ENCODE assay signal across 8 cellular contexts in the genomic region with DNA sequence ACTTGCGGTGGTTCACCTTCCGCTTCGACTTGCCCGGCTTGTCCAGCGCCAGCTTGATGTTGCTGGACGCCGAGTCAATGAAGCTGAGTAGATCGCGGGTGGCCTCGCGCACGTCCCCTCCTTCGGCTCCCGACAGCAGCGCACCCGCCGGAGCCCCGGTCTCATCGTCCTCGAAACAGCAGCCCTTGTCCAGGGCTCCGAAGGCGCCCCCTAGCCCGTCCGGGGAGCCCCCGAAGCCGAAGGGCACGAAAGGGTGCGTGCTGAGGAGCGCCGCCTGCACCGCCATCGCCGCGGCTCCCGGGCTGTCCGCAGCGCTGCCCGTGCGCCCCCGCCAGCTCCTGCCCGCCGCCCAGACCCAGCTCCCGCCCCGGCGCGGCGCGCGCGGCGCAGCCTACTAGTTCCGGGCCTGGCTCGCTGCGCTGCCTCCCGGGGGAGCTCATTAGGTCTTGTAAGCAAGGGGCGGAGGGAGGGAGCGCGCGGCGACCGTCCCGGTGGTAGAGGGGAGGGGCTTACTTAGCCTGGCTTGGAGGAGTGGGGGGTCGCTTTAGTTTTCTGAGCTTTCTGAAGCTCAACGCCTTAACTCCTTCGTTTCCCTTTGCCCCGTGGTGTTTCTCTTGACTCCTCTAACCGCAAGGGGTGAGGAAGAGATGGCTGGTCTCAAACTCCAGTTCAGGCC. TPM values are rescaled to one million over a fixed set of nuclear protein-coding genes. Genes with fewer than 3 reads are reported as not detected.
A peak's percentile ranks its signal among the peaks of the same experiment; 100 is the strongest.
DNase-seq lines count a peak whose midpoint lies in the region; ATAC-seq, FAIRE-seq and TF ChIP-seq lines count a peak whose summit lies in the region.

A gene with protein sequence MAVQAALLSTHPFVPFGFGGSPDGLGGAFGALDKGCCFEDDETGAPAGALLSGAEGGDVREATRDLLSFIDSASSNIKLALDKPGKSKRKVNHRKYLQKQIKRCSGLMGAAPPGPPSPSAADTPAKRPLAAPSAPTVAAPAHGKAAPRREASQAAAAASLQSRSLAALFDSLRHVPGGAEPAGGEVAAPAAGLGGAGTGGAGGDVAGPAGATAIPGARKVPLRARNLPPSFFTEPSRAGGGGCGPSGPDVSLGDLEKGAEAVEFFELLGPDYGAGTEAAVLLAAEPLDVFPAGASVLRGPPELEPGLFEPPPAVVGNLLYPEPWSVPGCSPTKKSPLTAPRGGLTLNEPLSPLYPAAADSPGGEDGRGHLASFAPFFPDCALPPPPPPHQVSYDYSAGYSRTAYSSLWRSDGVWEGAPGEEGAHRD (minus strand): TSS at position 421 of the 676 bp plus-strand sequence. CDS start 135 bp downstream, at position 286.

- peak; percentile 60 for ATAC-seq in activated naive CD8-positive, alpha-beta T cell treated with anti-CD3 and anti-CD28 coated beads, Interleukin-2, amount 50 U/mL, for 24 hours
- ATAC-seq in left ventricle myocardium superior (peak; percentile 92), pancreas (peak; percentile 87 to 92 (median 91)), HG03095 (IDR thresholded peaks at IDR 0.05; ENCODE audit: unreplicated experiment) (no peak), GM19328 (IDR thresholded peaks at IDR 0.05; ENCODE audit: unreplicated experiment) (no peak)

- peaks cover 0 to 3% (median 0%) of the 10 kb centered on the region in 3 donors for H3K4me1 ChIP-seq in pancreas

- DNase-seq in activated T-cell treated with anti-CD3 and anti-CD28 coated beads for 48 hours (ENCODE audit: low read depth) (peak; percentile 22), activated T-cell treated with anti-CD3 and anti-CD28 coated beads for 4 hours (no peak), NCI-H510A treated with DMSO at 0.1 percent for 48 hours (lab: John Stamatoyannopoulos, UW) (peak; percentile 50), left ventricle myocardium superior (peak; percentile 74), pancreas (peak; percentile 60 to 89 (median 69))
- DNase-seq in activated naive CD8-positive, alpha-beta T cell treated with anti-CD3 and anti-CD28 coated beads, Interleukin-2, amount 50 U/mL, for 24 hours = peak; percentile 37

- H3K4me3 Mint-ChIP-seq in activated naive CD8-positive, alpha-beta T cell treated with anti-CD3 and anti-CD28 coated beads, Interleukin-2, amount 50 U/mL, for 24 hours = peak within 1 kb of the TSS; percentile 54

- intact Hi-C loops in left ventricle myocardium superior (cut with micrococcal nuclease) = no loop called here
- intact Hi-C loops in pancreas (cut with DNase I) = no loop called here

- FAIRE-seq in pancreas (lab: Jason Lieb, UNC) = no peak

- H3K36me3 Mint-ChIP-seq in activated naive CD8-positive, alpha-beta T cell treated with anti-CD3 and anti-CD28 coated beads, Interleukin-2, amount 50 U/mL, for 24 hours (ENCODE audit: low read depth) = no peaks in the 10 kb centered on the region

- no peak for TF ChIP-seq CTCF in pancreas (IDR thresholded peaks at IDR 0.05)

- H3K4me3 ChIP-seq in pancreas = peak within 1 kb of the TSS; percentile 53 to 70 (median 60)

- H3K36me3 ChIP-seq in pancreas = no peaks in the 10 kb centered on the region

- no peaks in the 10 kb centered on the region for H3K27me3 ChIP-seq in pancreas

- 1% methylated on average over 60 to 67 of the region's 67 CpGs for WGBS in pancreas, 2 donors

- H3K27ac Mint-ChIP-seq in activated naive CD8-positive, alpha-beta T cell treated with anti-CD3 and anti-CD28 coated beads, Interleukin-2, amount 50 U/mL, for 24 hours = no peak within 1 kb of the TSS

- no peaks in the 10 kb centered on the region for H3K9me3 Mint-ChIP-seq in activated naive CD8-positive, alpha-beta T cell treated with anti-CD3 and anti-CD28 coated beads, Interleukin-2, amount 50 U/mL, for 24 hours

- H3K27ac ChIP-seq in pancreas = peak within 1 kb of the TSS in 1 of 4 donors; percentile 44

- peaks cover 2% of the 10 kb centered on the region for H3K4me1 Mint-ChIP-seq in activated naive CD8-positive, alpha-beta T cell treated with anti-CD3 and anti-CD28 coated beads, Interleukin-2, amount 50 U/mL, for 24 hours

- H3K27me3 Mint-ChIP-seq in activated naive CD8-positive, alpha-beta T cell treated with anti-CD3 and anti-CD28 coated beads, Interleukin-2, amount 50 U/mL, for 24 hours = peaks cover 58% of the 10 kb centered on the region

- H3K9me3 ChIP-seq in pancreas = no peaks in the 10 kb centered on the region

RNA-seq across cellular contexts. Expression of the gene that starts here (rescaled TPM):
- total RNA-seq in left ventricle myocardium superior = 0.07 TPM
- total RNA-seq in pancreas = under 1 TPM; 0.46 to 0.67 (median 0.50) TPM
- under 1 TPM; 0.49 to 0.57 TPM for polyA plus RNA-seq in pancreas

Comparison
In these comparisons a context has a peak if more than half of its experiments do, and no peak if none do; other contexts are left out.
1. Peak in DNase-seq and ATAC-seq in left ventricle myocardium superior; RNA of the gene not detected or under 1 TPM.
2. Peak in DNase-seq, ATAC-seq and H3K4me3 ChIP-seq in pancreas; RNA of the gene not detected or under 1 TPM.